1 cellular context compared by ENCODE assay signal in the genomic region with DNA sequence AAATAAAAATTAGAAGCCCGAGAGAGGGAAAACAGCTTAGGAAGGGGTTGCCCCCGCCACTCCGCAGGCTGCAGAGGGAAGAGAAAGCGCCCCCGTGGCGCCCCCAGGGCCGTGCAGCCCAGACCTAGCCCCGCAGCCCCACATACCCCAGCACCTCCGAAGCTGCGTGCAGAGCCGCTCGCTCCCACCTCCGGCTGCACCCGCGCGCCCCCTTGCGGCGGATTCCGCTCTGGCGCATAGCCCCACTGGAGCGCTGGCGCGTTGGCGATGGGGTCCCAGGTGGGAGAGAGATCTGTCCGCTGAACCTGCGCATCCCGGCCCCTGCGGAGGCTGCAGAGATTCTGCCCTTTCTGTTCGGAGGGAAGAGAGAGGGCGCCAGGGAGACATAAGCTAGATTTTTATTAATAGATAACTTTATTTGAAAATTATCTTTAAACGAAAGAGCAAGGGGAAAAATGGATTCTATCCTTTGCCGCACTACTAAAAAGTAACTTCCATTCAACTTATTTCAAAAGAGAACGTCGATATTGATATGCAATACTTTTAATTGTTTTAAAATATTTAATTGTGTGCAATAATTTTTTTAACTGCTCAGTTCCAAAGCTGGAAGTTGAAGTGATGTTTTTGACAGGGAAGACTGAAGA.
TF ChIP-seq lines count a peak whose summit lies in the region.

No MANE protein-coding gene starts in this region.

TF ChIP-seq in SK-N-SH, 30 proteins besides CTCF, POLR2A, EP300 and RAD21 (continued from another document):
- TF ChIP-seq, protein P1, sequence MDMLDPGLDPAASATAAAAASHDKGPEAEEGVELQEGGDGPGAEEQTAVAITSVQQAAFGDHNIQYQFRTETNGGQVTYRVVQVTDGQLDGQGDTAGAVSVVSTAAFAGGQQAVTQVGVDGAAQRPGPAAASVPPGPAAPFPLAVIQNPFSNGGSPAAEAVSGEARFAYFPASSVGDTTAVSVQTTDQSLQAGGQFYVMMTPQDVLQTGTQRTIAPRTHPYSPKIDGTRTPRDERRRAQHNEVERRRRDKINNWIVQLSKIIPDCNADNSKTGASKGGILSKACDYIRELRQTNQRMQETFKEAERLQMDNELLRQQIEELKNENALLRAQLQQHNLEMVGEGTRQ (IDR thresholded peaks at IDR 0.05; ENCODE audit: borderline replicate concordance, low read depth, low read length), result no peak
- TF ChIP-seq, protein P2, sequence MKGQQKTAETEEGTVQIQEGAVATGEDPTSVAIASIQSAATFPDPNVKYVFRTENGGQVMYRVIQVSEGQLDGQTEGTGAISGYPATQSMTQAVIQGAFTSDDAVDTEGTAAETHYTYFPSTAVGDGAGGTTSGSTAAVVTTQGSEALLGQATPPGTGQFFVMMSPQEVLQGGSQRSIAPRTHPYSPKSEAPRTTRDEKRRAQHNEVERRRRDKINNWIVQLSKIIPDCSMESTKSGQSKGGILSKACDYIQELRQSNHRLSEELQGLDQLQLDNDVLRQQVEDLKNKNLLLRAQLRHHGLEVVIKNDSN (IDR thresholded peaks at IDR 0.05; ENCODE audit: borderline replicate concordance, low read depth), result no peak
- TF ChIP-seq, protein P3, sequence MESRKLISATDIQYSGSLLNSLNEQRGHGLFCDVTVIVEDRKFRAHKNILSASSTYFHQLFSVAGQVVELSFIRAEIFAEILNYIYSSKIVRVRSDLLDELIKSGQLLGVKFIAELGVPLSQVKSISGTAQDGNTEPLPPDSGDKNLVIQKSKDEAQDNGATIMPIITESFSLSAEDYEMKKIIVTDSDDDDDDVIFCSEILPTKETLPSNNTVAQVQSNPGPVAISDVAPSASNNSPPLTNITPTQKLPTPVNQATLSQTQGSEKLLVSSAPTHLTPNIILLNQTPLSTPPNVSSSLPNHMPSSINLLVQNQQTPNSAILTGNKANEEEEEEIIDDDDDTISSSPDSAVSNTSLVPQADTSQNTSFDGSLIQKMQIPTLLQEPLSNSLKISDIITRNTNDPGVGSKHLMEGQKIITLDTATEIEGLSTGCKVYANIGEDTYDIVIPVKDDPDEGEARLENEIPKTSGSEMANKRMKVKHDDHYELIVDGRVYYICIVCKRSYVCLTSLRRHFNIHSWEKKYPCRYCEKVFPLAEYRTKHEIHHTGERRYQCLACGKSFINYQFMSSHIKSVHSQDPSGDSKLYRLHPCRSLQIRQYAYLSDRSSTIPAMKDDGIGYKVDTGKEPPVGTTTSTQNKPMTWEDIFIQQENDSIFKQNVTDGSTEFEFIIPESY (IDR thresholded peaks at IDR 0.05; ENCODE audit: borderline replicate concordance, low read depth), result no peak
- TF ChIP-seq FOXJ3 (CRISPR knock-in tag; IDR thresholded peaks at IDR 0.05) (no peak), GABPA (IDR thresholded peaks at IDR 0.05; ENCODE audit: low read depth) (no peak), MEF2A (IDR thresholded peaks at IDR 0.05; ENCODE audit: borderline replicate concordance, low read depth) (no peak), SMC3 (IDR thresholded peaks at IDR 0.05; ENCODE audit: low read depth, low read length) (peak; percentile 70)
